34 cellular contexts compared by ENCODE assay signal in the genomic region with DNA sequence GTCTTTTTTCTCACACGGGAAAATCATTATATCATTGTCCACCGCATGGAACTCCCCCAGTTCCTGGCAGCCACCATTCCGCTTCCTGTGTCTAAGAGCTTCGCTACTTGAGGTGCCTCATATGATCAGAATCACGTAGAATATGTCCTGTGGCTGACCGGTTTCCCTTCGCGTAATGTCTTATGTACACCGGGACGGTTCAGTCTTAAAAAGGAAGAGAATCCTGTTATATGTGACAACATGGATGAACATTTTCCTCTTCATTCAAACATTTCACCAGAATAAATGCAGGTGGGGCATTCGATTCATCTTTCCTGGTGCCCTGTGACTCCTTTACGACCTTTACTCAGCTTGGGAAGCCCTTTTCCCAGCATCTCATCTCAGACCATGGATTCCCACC.
"Had no signal": no experiment of that assay in that cellular context is flagged by ENCODE, and none has a peak within 500 bp of the region (broad histone marks: within the 10 kb centered on the region; RNA-seq: fewer than 3 reads in every experiment).

No MANE protein-coding gene starts in this region.

- H3K27ac Mint-ChIP-seq: activated B cell treated with CpG ODN at 0.5 μM for 24 hours; activated CD8-positive, alpha-beta T cell treated with anti-CD3 and anti-CD28 coated beads for 36 hours; activated naive CD4-positive, alpha-beta T cell treated with anti-CD3 and anti-CD28 coated beads, Interleukin-2, amount 10 ng/mL, durations not matched to agents 7 days and 5 days; activated naive CD8-positive, alpha-beta T cell; activated naive CD8-positive, alpha-beta T cell treated with anti-CD3 and anti-CD28 coated beads, Interleukin-2, amount 50 U/mL, for 24 hours; activated T-helper 1 cell treated with anti-CD3 and anti-CD28 coated beads, Interleukin-12 subunit alpha, Interleukin-12 subunit beta, Interleukin-2, Interleukin-4 antibody, amounts not matched to agents 30 ng/mL and 10 ng/mL and 1 ng/mL, durations not matched to agents 14 hours and 24 hours and 36 hours; brain; T-cell; T-helper 17 cell had no signal

- H3K4me3 Mint-ChIP-seq: activated B cell treated with CpG ODN at 0.5 μM for 24 hours; activated CD8-positive, alpha-beta T cell treated with anti-CD3 and anti-CD28 coated beads for 36 hours; activated naive CD4-positive, alpha-beta T cell treated with anti-CD3 and anti-CD28 coated beads, Interleukin-2, amount 10 ng/mL, durations not matched to agents 7 days and 5 days; activated naive CD8-positive, alpha-beta T cell; activated naive CD8-positive, alpha-beta T cell treated with anti-CD3 and anti-CD28 coated beads, Interleukin-2, amount 50 U/mL, for 24 hours; activated T-cell treated with anti-CD3 and anti-CD28 coated beads, Interleukin-2, amount 50 U/mL, for 4 hours; activated T-helper 1 cell treated with anti-CD3 and anti-CD28 coated beads, Interleukin-12 subunit alpha, Interleukin-12 subunit beta, Interleukin-2, Interleukin-4 antibody, amounts not matched to agents 30 ng/mL and 10 ng/mL and 1 ng/mL, durations not matched to agents 14 hours and 24 hours and 36 hours; brain; T-cell; T-helper 17 cell had no signal

- ATAC-seq: activated CD8-positive, alpha-beta T cell treated with anti-CD3 and anti-CD28 coated beads for 36 hours; activated naive CD8-positive, alpha-beta T cell treated with anti-CD3 and anti-CD28 coated beads, Interleukin-2, amount 50 U/mL, for 24 hours; activated T-cell treated with anti-CD3 and anti-CD28 coated beads, Interleukin-2, amount 50 U/mL, for 4 hours; PC-3; Right ventricle myocardium inferior; SK-N-SH treated with all-trans-retinoic acid at 6 μM for 48 hours; T-cell; T-helper 17 cell had no signal

- H3K36me3 ChIP-seq: Peyer's patch had no signal

- DNase-seq: activated B cell treated with CpG ODN at 0.5 μM for 24 hours; activated CD4-positive, alpha-beta T cell treated with anti-CD3 and anti-CD28 coated beads for 4 hours; activated CD4-positive, alpha-beta T cell treated with anti-CD3 and anti-CD28 coated beads, Interleukin-2, amount 50 U/mL, for 4 hours; activated CD4-positive, CD25-positive, alpha-beta regulatory T cell treated with anti-CD3 and anti-CD28 coated beads, Interleukin-2, amount 50 U/mL, for 72 hours; activated CD8-positive, alpha-beta T cell treated with anti-CD3 and anti-CD28 coated beads for 36 hours; activated effector memory CD4-positive, alpha-beta T cell treated with Interleukin-2 at 50 U/mL for 16 hours; activated naive CD4-positive, alpha-beta T cell treated with anti-CD3 and anti-CD28 coated beads, Interleukin-2, amount 10 ng/mL, durations not matched to agents 7 days and 5 days; activated naive CD8-positive, alpha-beta T cell treated with anti-CD3 and anti-CD28 coated beads, Interleukin-2, amount 50 U/mL, for 24 hours; activated T-cell treated with anti-CD3 and anti-CD28 coated beads, Interleukin-2, amount 50 U/mL, for 4 hours; anterior cingulate cortex; caudate nucleus; NCI-H1092 treated with DMSO at 0.1 percent for 48 hours; NCI-H1417; NCI-H146; NCI-H187; NCI-H2029 treated with DMSO at 0.1 percent for 48 hours; NCI-H2107; NCI-H2171; NCI-H510A; NCI-H526; NCI-H748 treated with DMSO at 0.1 percent for 48 hours; NK-92 treated with Interleukin-12 subunit alpha and Interleukin-12 subunit beta, amount 100 ng/mL, for 24 hours; PC-3; Peyer's patch; SIG-M5; T-cell; T-helper 17 cell had no signal

- H3K4me1 Mint-ChIP-seq: activated B cell treated with CpG ODN at 0.5 μM for 24 hours; activated naive CD4-positive, alpha-beta T cell treated with anti-CD3 and anti-CD28 coated beads, Interleukin-2, amount 10 ng/mL, durations not matched to agents 7 days and 5 days; activated naive CD8-positive, alpha-beta T cell treated with anti-CD3 and anti-CD28 coated beads, Interleukin-2, amount 50 U/mL, for 24 hours; brain; T-cell; T-helper 17 cell had no signal

- H3K9me3 Mint-ChIP-seq: activated CD8-positive, alpha-beta T cell treated with anti-CD3 and anti-CD28 coated beads for 36 hours; activated naive CD4-positive, alpha-beta T cell treated with anti-CD3 and anti-CD28 coated beads, Interleukin-2, amount 10 ng/mL, durations not matched to agents 7 days and 5 days; activated T-cell treated with anti-CD3 and anti-CD28 coated beads, Interleukin-2, amount 50 U/mL, for 4 hours; activated T-helper 1 cell treated with anti-CD3 and anti-CD28 coated beads, Interleukin-12 subunit alpha, Interleukin-12 subunit beta, Interleukin-2, Interleukin-4 antibody, amounts not matched to agents 30 ng/mL and 10 ng/mL and 1 ng/mL, durations not matched to agents 14 hours and 24 hours and 36 hours; T-cell had no signal

- H3K27ac ChIP-seq: Peyer's patch, RWPE1, VCaP had no signal

- H3K27me3 ChIP-seq: Peyer's patch had no signal

- H3K9me3 ChIP-seq: Peyer's patch had no signal

- H3K4me3 ChIP-seq: Peyer's patch had no signal

- H3K4me1 ChIP-seq: Peyer's patch had no signal

- H3K36me3 Mint-ChIP-seq: activated naive CD4-positive, alpha-beta T cell treated with anti-CD3 and anti-CD28 coated beads, Interleukin-2, amount 10 ng/mL, durations not matched to agents 7 days and 5 days; activated naive CD8-positive, alpha-beta T cell; brain; T-cell had no signal
